ENCODE assay signal across 8 cellular contexts in the genomic region with DNA sequence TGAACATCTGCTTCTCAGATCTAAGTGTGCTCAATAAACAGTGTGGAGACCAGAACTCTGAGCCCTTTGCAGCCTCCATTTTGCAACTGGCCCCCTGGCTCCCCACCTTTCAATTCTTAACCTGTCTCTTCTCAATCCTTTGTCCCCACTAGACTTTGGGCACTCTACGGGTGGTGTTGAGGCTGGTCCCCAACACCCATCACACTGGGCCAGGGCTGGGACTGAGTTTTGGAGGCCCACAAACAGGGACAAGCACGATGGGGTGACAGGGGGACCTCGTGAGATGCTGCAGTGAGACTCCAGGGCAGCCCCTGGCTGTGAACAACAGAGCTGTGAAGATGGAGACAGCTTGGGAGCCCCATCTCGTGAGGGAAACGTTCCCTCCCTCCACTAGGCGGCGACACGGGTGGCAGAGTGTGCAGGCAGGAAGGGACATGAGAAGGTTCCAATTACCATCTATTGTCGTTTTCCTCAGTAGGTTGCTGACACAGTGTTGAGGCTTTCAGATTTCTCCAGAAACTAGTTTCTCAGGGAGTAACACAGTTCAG. TPM values are rescaled to one million over a fixed set of nuclear protein-coding genes. Genes with fewer than 3 reads are reported as not detected.
DNase-seq lines count a peak whose midpoint lies in the region; ATAC-seq and TF ChIP-seq lines count a peak whose summit lies in the region.

No MANE protein-coding gene starts in this region.

- DNase-seq in CD8-positive, alpha-beta memory T cell: peak; percentile 37 to 83 (median 55)
- DNase-seq in HUDEP-2 (lab: John Stamatoyannopoulos, UW; ENCODE audit: unreplicated experiment in 76 of 76) (peak in 69 of 76 experiments; percentile 13 to 80 (median 60)), dermis blood vessel endothelial cell (peak; percentile 75), retina (no peak)
- DNase-seq in activated CD4-positive, CD25-positive, alpha-beta regulatory T cell treated with anti-CD3 and anti-CD28 coated beads, Interleukin-2, amount 50 U/mL, for 16 hours (ENCODE audit: low read depth, low spot score): peak; percentile 54

- H3K4me1 ChIP-seq in CD8-positive, alpha-beta memory T cell (ENCODE audit: insufficient read depth, low read length): peaks cover 33% of the 10 kb centered on the region

- CTCF ChIA-PET in CD8-positive, alpha-beta memory T cell (lab: Charles Lee): interaction anchor here (0.6 to 4.6 kb wide), 6 partner anchors 10 to 42 kb away, joined by 3 to 26 read pairs (median 13); a partner anchor contains a TSS

- H3K27me3 ChIP-seq in CD8-positive, alpha-beta memory T cell (ENCODE audit: insufficient read depth, low read length, poor library complexity, severe bottlenecking): no peaks in the 10 kb centered on the region

- peak overlapping the region in 6 of 8 donors; percentile 51 to 88 (median 72) for H3K27ac Mint-ChIP-seq in CD8-positive, alpha-beta memory T cell
- no peak overlapping the region for H3K27ac Mint-ChIP-seq in nephron

- H3K36me3 ChIP-seq in CD8-positive, alpha-beta memory T cell (ENCODE audit: insufficient read depth, low read length): peaks cover 10% of the 10 kb centered on the region

- peaks cover 3 to 50% (median 4%) of the 10 kb centered on the region in 3 donors for H3K36me3 Mint-ChIP-seq in CD8-positive, alpha-beta memory T cell
- H3K36me3 Mint-ChIP-seq in nephron (ENCODE audit: low read depth): peaks cover 15% of the 10 kb centered on the region

- H3K4me3 ChIP-seq in CD8-positive, alpha-beta memory T cell (ENCODE audit: low read length): no peak overlapping the region

- peak in 1 of 3 experiments; percentile 18 for TF ChIP-seq CTCF in nephron (IDR thresholded peaks at IDR 0.05; ENCODE audit: unreplicated experiment in 3 of 3)

- H3K4me3 Mint-ChIP-seq in CD8-positive, alpha-beta memory T cell: peak overlapping the region; percentile 35 to 83 (median 65)
- H3K4me3 Mint-ChIP-seq in nephron: peak overlapping the region; percentile 56 to 59 (median 59)

- no peaks in the 10 kb centered on the region for H3K9me3 Mint-ChIP-seq in CD8-positive, alpha-beta memory T cell
- H3K9me3 Mint-ChIP-seq in nephron: peaks cover 4% of the 10 kb centered on the region

- no peaks in the 10 kb centered on the region for H3K27me3 Mint-ChIP-seq in CD8-positive, alpha-beta memory T cell
- H3K27me3 Mint-ChIP-seq in nephron (ENCODE audit: low read depth): no peaks in the 10 kb centered on the region

- no peak overlapping the region for H3K27ac ChIP-seq in CD8-positive, alpha-beta memory T cell (ENCODE audit: low read depth, low read length)

- no peaks in the 10 kb centered on the region for H3K9me3 ChIP-seq in CD8-positive, alpha-beta memory T cell (ENCODE audit: low read length)

- ATAC-seq in HG03439 (IDR thresholded peaks at IDR 0.05; ENCODE audit: unreplicated experiment) (no peak), GM21723 (IDR thresholded peaks at IDR 0.05; ENCODE audit: unreplicated experiment) (no peak)

- peaks cover 39 to 58% (median 47%) of the 10 kb centered on the region in 3 donors for H3K4me1 Mint-ChIP-seq in CD8-positive, alpha-beta memory T cell
- H3K4me1 Mint-ChIP-seq in nephron: peaks cover 28% of the 10 kb centered on the region

- POLR2A ChIA-PET in CD8-positive, alpha-beta memory T cell (lab: Charles Lee): interaction anchor here (0.7 to 1.9 kb wide), 3 partner anchors 9 to 32 kb away, joined by 3 to 10 read pairs (median 4); a partner anchor contains a TSS

RNA-seq across cellular contexts. Expression of a gene that starts 1.2 kb away (rescaled TPM):
- 10 to 100 TPM; 22.4 to 27.9 TPM for total RNA-seq in CD8-positive, alpha-beta memory T cell
- polyA plus RNA-seq in CD8-positive, alpha-beta memory T cell: 15.8 TPM
- 6.3 and 6.8 TPM in 2 replicates for total RNA-seq in dermis blood vessel endothelial cell

RNA-seq across cellular contexts. Expression of a gene that starts 3.5 kb away (rescaled TPM):
- 1 to 10 TPM; 7.0 TPM for total RNA-seq in CD8-positive, alpha-beta memory T cell
- 22.0 TPM for polyA plus RNA-seq in CD8-positive, alpha-beta memory T cell
- 1.9 and 2.4 TPM in 2 replicates for total RNA-seq in dermis blood vessel endothelial cell

RNA-seq across cellular contexts. Expression of a gene that starts 11.7 kb away (rescaled TPM):
- 10 to 100 TPM; 55.6 to 61.1 TPM for total RNA-seq in CD8-positive, alpha-beta memory T cell
- polyA plus RNA-seq in CD8-positive, alpha-beta memory T cell: 101 TPM
- 42.5 and 117 TPM in 2 replicates for total RNA-seq in dermis blood vessel endothelial cell

RNA-seq across cellular contexts. Expression of a gene that starts 29.9 kb away (rescaled TPM):
- total RNA-seq in CD8-positive, alpha-beta memory T cell: 10 to 100 TPM; 36.1 to 40.5 TPM
- polyA plus RNA-seq in CD8-positive, alpha-beta memory T cell: 19.5 TPM
- total RNA-seq in dermis blood vessel endothelial cell: 31.0 and 40.8 TPM in 2 replicates

Comparison
In these comparisons a context has a peak if more than half of its experiments do, and no peak if none do; other contexts are left out.
1. H3K27ac Mint-ChIP-seq: peak in CD8-positive, alpha-beta memory T cell (6 of 8); none in nephron (0 of 3).